ENCODE assay signal across 11 cellular contexts in the genomic region with DNA sequence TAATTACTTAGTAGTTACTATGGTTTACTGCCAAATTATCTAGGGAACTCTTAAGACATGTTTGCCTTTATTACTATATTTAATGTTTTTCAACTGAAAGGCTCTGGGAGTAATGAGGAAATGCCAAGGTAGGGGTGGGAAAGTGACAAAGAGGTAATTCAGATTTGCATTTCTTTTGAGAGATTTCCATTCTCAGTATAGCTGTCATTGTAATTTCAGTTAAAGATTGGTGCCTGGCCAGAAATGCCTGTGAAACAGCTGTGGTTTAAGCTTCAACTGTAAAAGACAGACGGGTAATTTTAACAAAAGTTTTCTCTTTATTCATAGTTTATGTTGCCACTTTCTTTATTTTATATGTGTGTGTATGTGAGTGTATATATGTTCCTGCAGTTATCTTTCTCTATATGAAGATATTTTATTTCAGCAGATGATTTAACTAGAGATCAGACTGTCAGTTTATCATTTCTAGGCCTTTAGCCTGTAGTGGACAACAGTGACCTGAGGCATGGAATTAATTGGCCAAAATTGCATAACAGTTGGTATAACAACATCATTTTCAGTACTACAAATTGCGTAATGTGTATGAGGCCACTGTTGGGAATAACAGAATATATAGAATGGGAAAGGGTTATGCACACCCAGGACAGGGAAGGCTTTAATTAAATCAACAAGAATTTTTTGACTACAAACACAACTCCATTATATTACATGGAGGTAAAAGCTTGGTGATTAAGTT.
DNase-seq lines count a peak whose midpoint lies in the region; ATAC-seq lines count a peak whose summit lies in the region.
"Had no signal": no experiment of that assay in that cellular context is flagged by ENCODE, and none has a peak within 500 bp of the region (broad histone marks: within the 10 kb centered on the region; RNA-seq: fewer than 3 reads in every experiment).

No MANE protein-coding gene starts in this region.

- DNase-seq in RPMI7951 (ENCODE audit: low read depth) (peak; percentile 24), sciatic nerve (ENCODE audit: low spot score) (no peak), SKM-1 (lab: John Stamatoyannopoulos, UW; ENCODE audit: unreplicated experiment) (no peak), medulla oblongata (ENCODE audit: extremely low spot score) (no peak)
- DNase-seq: DMS53, esophagus squamous epithelium, NCI-H1048, PC-3 had no signal

- intact Hi-C loops in sciatic nerve (cut with DNase I): no loop called here

- ATAC-seq in GM19043 (IDR thresholded peaks at IDR 0.05; ENCODE audit: low read depth, unreplicated experiment) (peak; percentile 60), HG02642 (IDR thresholded peaks at IDR 0.05; ENCODE audit: poor library complexity, unreplicated experiment) (peak; percentile 70), sciatic nerve (peak; percentile 70), GM19397 (IDR thresholded peaks at IDR 0.05; ENCODE audit: unreplicated experiment) (no peak)
- ATAC-seq: PC-3 had no signal
